9 cellular contexts compared by ENCODE assay signal in the genomic region with DNA sequence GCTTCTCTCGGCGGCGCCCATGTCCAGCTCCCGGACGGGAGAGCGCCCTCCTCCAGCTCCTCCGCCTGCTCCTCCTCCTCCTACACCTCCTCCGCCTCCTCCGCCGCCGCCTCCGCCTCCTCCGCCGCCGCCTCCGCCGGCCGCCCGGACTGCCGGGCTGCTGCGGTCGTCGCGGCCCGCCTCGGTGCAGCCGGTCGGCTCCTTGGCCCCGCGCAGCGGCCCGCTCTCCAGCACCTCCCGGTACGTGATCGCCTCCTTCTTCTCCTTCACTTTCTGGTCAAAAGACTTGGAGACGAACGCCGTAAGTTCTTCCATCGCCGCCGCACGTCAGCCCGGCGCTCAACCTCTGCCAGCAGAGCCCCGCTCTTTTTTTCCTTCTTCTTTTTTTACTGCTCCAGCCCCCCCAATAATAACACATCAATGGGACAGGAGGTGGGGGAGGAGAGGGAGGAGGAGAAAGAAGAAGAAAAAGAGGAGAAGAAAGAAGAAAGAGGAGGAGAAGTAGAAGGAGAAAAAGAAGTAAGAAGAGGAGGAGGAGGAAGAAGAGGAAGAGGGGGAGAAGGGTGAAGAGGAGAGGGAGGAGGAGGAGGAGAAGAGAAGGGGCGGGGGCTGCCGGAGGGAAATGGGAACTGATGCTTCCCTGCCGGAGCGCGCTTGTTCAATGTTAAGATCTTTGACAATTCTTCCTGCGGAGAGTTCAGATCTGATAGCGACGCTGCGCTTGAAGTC. TPM values are rescaled to one million over a fixed set of nuclear protein-coding genes. Genes with fewer than 3 reads are reported as not detected.
DNase-seq lines count a peak whose midpoint lies in the region; ATAC-seq, FAIRE-seq and TF ChIP-seq lines count a peak whose summit lies in the region.
"Had no signal": no experiment of that assay in that cellular context is flagged by ENCODE, and none has a peak within 500 bp of the region (broad histone marks: within the 10 kb centered on the region; RNA-seq: fewer than 3 reads in every experiment).

A gene (minus strand): TSS at position 711 of the 729 bp plus-strand sequence. CDS start 396 bp downstream, at position 315.

- H3K4me1 ChIP-seq in NT2/D1 (ENCODE audit: insufficient read depth, insufficient read length) (peaks cover 12% of the 10 kb centered on the region), K562 (replicated peaks in 1 of 2; ENCODE audit: control insufficient read depth in 2 of 2, insufficient read depth in 2 of 2, low read length in 2 of 2) (peaks cover 6 to 28% of the 10 kb centered on the region in 2 experiments; a peak in 4 of 5 replicates), keratinocyte (ENCODE audit: control insufficient read depth, extremely low read depth, insufficient read depth, low read length) (peaks cover 10% of the 10 kb centered on the region), suprapubic skin (peaks cover 59% of the 10 kb centered on the region)

- in situ Hi-C loops in K562 (cut with MboI) = no loop called here

- H3K27me3 ChIP-seq in NT2/D1 (ENCODE audit: insufficient read depth, insufficient read length) (peaks cover 86% of the 10 kb centered on the region), K562 (ENCODE audit: control insufficient read depth in 2 of 2, insufficient read depth in 2 of 2, low read length in 2 of 2) (no peaks in the 10 kb centered on the region), keratinocyte (ENCODE audit: control insufficient read depth, extremely low read depth, insufficient read depth, low read length) (peaks cover 82% of the 10 kb centered on the region), suprapubic skin (peaks cover 85% of the 10 kb centered on the region)

- H3K4me3 ChIP-seq in NT2/D1 (ENCODE audit: insufficient read length, low read depth) = peak within 1 kb of the TSS; percentile 43
- peak within 1 kb of the TSS; percentile 88 for H3K4me3 ChIP-seq in K562
- H3K4me3 ChIP-seq in keratinocyte (ENCODE audit: control insufficient read depth in 2 of 3, extremely low read depth in 1 of 3, insufficient read depth in 2 of 3, low read depth in 1 of 3, low read length in 3 of 3) = peak within 1 kb of the TSS; percentile 45 to 72 (median 65)
- H3K4me3 ChIP-seq in suprapubic skin = peak within 1 kb of the TSS; percentile 55

- TF ChIP-seq CTCF in K562 (IDR thresholded peaks at IDR 0.05 in 2 of 3, conservative IDR thresholded peaks at IDR 0.05 in 1 of 3; ENCODE audit: insufficient read depth in 2 of 3, low read depth in 1 of 3, low read length in 3 of 3) (no peak), keratinocyte (optimal IDR thresholded peaks at IDR 0.05 in 1 of 3, IDR thresholded peaks at IDR 0.05 in 1 of 3, conservative IDR thresholded peaks at IDR 0.05 in 1 of 3; ENCODE audit: extremely low read depth in 1 of 3, insufficient read depth in 2 of 3, low read length in 3 of 3) (peak in 1 of 3 experiments; percentile 28), suprapubic skin (IDR thresholded peaks at IDR 0.05) (no peak)

- no TSS peak for BruUV-seq in K562 (replicated peaks; lab: Mats Ljungman, UMichigan)

- TF ChIP-seq RAD21 in K562 (CRISPR knock-in tag; conservative IDR thresholded peaks at IDR 0.05 in 1 of 2, IDR thresholded peaks at IDR 0.05 in 1 of 2) = no peak

- DNase-seq in stimulated activated CD4-positive, alpha-beta T cell treated with anti-CD3 and anti-CD28 coated beads, Interleukin-4, amount 100 ng/mL, for 1 hour = peak; percentile 20
- no peak for DNase-seq in stimulated activated CD4-positive, alpha-beta T cell treated with anti-CD3 and anti-CD28 coated beads, Interleukin-2, amount 100 ng/mL, for 48 hours
- DNase-seq in NT2/D1 (ENCODE audit: low read depth, low spot score) (no peak), K562 (ENCODE audit: extremely low read depth in 1 of 4, low spot score in 3 of 4) (peak; percentile 64 to 72 (median 69)), keratinocyte (ENCODE audit: low read depth, low spot score) (no peak), suprapubic skin (ENCODE audit: low spot score in 2 of 2) (peak in 1 of 2 donors; percentile 71)

- TF ChIP-seq EP300 in K562 (IDR thresholded peaks at IDR 0.05; ENCODE audit: low read length) (no peak), suprapubic skin (IDR thresholded peaks at IDR 0.05) (no peak)

- H3K27ac ChIP-seq in K562 (ENCODE audit: extremely low read depth, low read depth, low read length) (peak within 1 kb of the TSS; percentile 72), keratinocyte (ENCODE audit: control insufficient read depth, insufficient read depth, low read length) (no peak within 1 kb of the TSS), suprapubic skin (peak within 1 kb of the TSS; percentile 63)

- H3K9me1 ChIP-seq in K562 (ENCODE audit: control insufficient read depth, insufficient read depth, low read length) (no peaks in the 10 kb centered on the region), keratinocyte (ENCODE audit: control insufficient read depth, extremely low read depth, insufficient read depth, low read length) (no peaks in the 10 kb centered on the region)

- dilution Hi-C loops in keratinocyte (cut with MboI; ENCODE audit: extremely low pct_ligation_motif_present, low sequenced_read_pairs) = no loop called here

- CTCF ChIA-PET in K562 (lab: Yijun Ruan, JAX; ENCODE audit: low intra/inter-chr PET ratio) = no interaction called here

- no peaks in the 10 kb centered on the region for H3K9me3 ChIP-seq in NT2/D1 (ENCODE audit: insufficient read depth, low read length)
- H3K9me3 ChIP-seq in K562 (replicated peaks; ENCODE audit: control insufficient read depth, insufficient read depth, low read depth, low read length) = no peaks in the 10 kb centered on the region; the same call in 1 of the 2 replicates
- no peaks in the 10 kb centered on the region for H3K9me3 ChIP-seq in keratinocyte (ENCODE audit: control insufficient read depth, low read depth, low read length)
- no peaks in the 10 kb centered on the region for H3K9me3 ChIP-seq in suprapubic skin

- intact Hi-C loops in K562 (cut with micrococcal nuclease) = no loop called here

- H2AFZ ChIP-seq in K562 (ENCODE audit: low read depth, low read length) = peak within 1 kb of the TSS; percentile 93
- peak within 1 kb of the TSS; percentile 40 for H2AFZ ChIP-seq in keratinocyte (ENCODE audit: control insufficient read depth, low read length)

- H3K79me2 ChIP-seq in K562 (ENCODE audit: control insufficient read depth, insufficient read depth, low read length) (peaks cover 18% of the 10 kb centered on the region), keratinocyte (ENCODE audit: control insufficient read depth, insufficient read depth, low read length) (peaks cover 5% of the 10 kb centered on the region)

- TF ChIP-seq POLR2A in K562 (conservative IDR thresholded peaks at IDR 0.05) (no peak), suprapubic skin (IDR thresholded peaks at IDR 0.05) (no peak)

- H3K36me3 ChIP-seq in NT2/D1 (ENCODE audit: insufficient read depth, insufficient read length, low read length) (no peaks in the 10 kb centered on the region), K562 (ENCODE audit: control insufficient read depth, insufficient read depth, low read length) (peaks cover 15% of the 10 kb centered on the region; the same call in 1 of the 3 replicates), keratinocyte (ENCODE audit: control insufficient read depth in 2 of 2, extremely low read depth in 1 of 2, insufficient read depth in 2 of 2, low read length in 2 of 2) (no peaks in the 10 kb centered on the region), suprapubic skin (no peaks in the 10 kb centered on the region)

- H3K9ac ChIP-seq in NT2/D1 (ENCODE audit: insufficient read length, low read depth) = no peak within 1 kb of the TSS
- H3K9ac ChIP-seq in K562 (ENCODE audit: insufficient read depth in 1 of 2, low read depth in 2 of 2, low read length in 2 of 2) = peak within 1 kb of the TSS; percentile 73 to 90
- no peak within 1 kb of the TSS for H3K9ac ChIP-seq in keratinocyte (ENCODE audit: control insufficient read depth, extremely low read depth, insufficient read depth, low read length)

- H4K20me1 ChIP-seq in K562 (replicated peaks; ENCODE audit: control insufficient read depth, insufficient read depth, low read length) (no peaks in the 10 kb centered on the region), keratinocyte (ENCODE audit: control insufficient read depth, extremely low read depth, insufficient read depth, low read length) (no peaks in the 10 kb centered on the region)

- peak; percentile 70 for ATAC-seq in K562
- no peak for ATAC-seq in HG03095 (IDR thresholded peaks at IDR 0.05; ENCODE audit: unreplicated experiment)
- no peak for ATAC-seq in GM19452 (IDR thresholded peaks at IDR 0.05; ENCODE audit: unreplicated experiment)

- WGBS in K562 (ENCODE audit: insufficient coverage, low coverage, missing lambda C conversion rate) = 0% methylated on average over 13 of the region's 54 CpGs
- WGBS in suprapubic skin = under 1% methylated on average over 54 of the region's 54 CpGs

- H3K4me2 ChIP-seq in K562 (ENCODE audit: insufficient read depth, low read length) (peak within 1 kb of the TSS; percentile 83), keratinocyte (ENCODE audit: control insufficient read depth, extremely low read depth, insufficient read depth, low read depth, low read length) (peak within 1 kb of the TSS; percentile 81)

- no peak for FAIRE-seq in K562 (lab: Jason Lieb, UNC)
- FAIRE-seq in keratinocyte (lab: Jason Lieb, UNC) = no peak

- POLR2A ChIA-PET in K562 (lab: Yijun Ruan, JAX) = interaction anchor here (1.1 to 1.9 kb wide), 3 partner anchors 12 to 29 kb away, joined by 3 to 5 read pairs (median 3); no protein-coding TSS in a partner anchor

RNA-seq across cellular contexts. Expression of the gene that starts here (rescaled TPM):
- total RNA-seq in K562 (2011; cell fraction: chromatin; rRNA removed; ENCODE audit: low replicate concordance) = 6.0 and 8.3 TPM in 2 replicates
- total RNA-seq in K562 (2011; cell fraction: nucleolus; rRNA removed) = 3.9 and 6.5 TPM in 2 replicates
- total RNA-seq in K562 (2011; cell fraction: nucleoplasm; rRNA removed) = 5.5 and 7.1 TPM in 2 replicates
- total RNA-seq in K562 (2014; rRNA removed) = 5.0 and 5.2 TPM in 2 replicates
- 3.6 and 3.7 TPM in 2 replicates for total RNA-seq in K562 (2014; rRNA removed; fragmentation: Illumina TruSeq; extraction: Trizol)
- total RNA-seq in K562 (2015; rRNA removed; fragmentation: Illumina TruSeq; extraction: Trizol) = 3.4 and 3.8 TPM in 2 replicates
- total RNA-seq in K562 (2021) = 6.1 and 8.2 TPM in 2 replicates
- polyA plus RNA-seq in K562 (2011; rRNA removed) = 6.8 and 8.4 TPM in 2 replicates
- polyA plus RNA-seq in K562 (2011; cell fraction: cytosol; rRNA removed) = 6.7 and 10.6 TPM in 2 replicates
- polyA plus RNA-seq in K562 (2011; cell fraction: nucleus; rRNA removed) = 24.0 and 36.2 TPM in 2 replicates
- 5.7 and 6.0 TPM in 2 replicates for polyA plus RNA-seq in K562 (2012)
- 4.0 and 5.4 TPM in 2 replicates for polyA plus RNA-seq in K562 (2014; fragmentation: Illumina TruSeq; extraction: Trizol)
- under 1 TPM; 0.53 to 0.63 TPM for polyA plus RNA-seq in K562 (2014; fragmentation: Nextera tagmentation; extraction: Ambion mirVana)
- polyA plus RNA-seq in K562 (2014; rRNA removed) = 6.8 and 9.4 TPM in 2 replicates
- polyA minus RNA-seq in K562 (2011; rRNA and poly(A)+ RNA removed) = 2.6 and 3.0 TPM in 2 replicates
- 3.1 and 3.7 TPM in 2 replicates for polyA minus RNA-seq in K562 (2011; cell fraction: cytosol; rRNA and poly(A)+ RNA removed)
- 6.8 and 7.0 TPM in 2 replicates for polyA minus RNA-seq in K562 (2011; cell fraction: nucleus; rRNA and poly(A)+ RNA removed)
- 0.05 to 0.10 TPM (median 0.08 TPM) in 3 replicates for polyA plus RNA-seq in keratinocyte
- polyA plus RNA-seq in keratinocyte (2011; ENCODE audit: low read depth) = not detected
- 0.04 and 0.06 TPM in 2 replicates for polyA plus RNA-seq in keratinocyte (2011; cell fraction: cytosol; rRNA removed)
- 0.22 and 0.47 TPM in 2 replicates for polyA plus RNA-seq in keratinocyte (2011; cell fraction: nucleus; rRNA removed)
- 0.05 TPM in 1 of 2 replicates, not detected in the other for polyA plus RNA-seq in keratinocyte (2012; ENCODE audit: low replicate concordance)
- not detected in 3 replicates for polyA minus RNA-seq in keratinocyte
- not detected for polyA minus RNA-seq in keratinocyte (2011; cell fraction: cytosol; rRNA and poly(A)+ RNA removed)
- polyA minus RNA-seq in keratinocyte (2011; cell fraction: nucleus; rRNA and poly(A)+ RNA removed) = not detected in 2 replicates
- total RNA-seq in suprapubic skin = 1 to 10 TPM in 1 of 4 donors, under 1 TPM in 3; 0.52 to 2.6 (median 0.62) TPM
- total RNA-seq: lung microvascular endothelial cell had no signal

Comparison
In these comparisons a context has a peak if more than half of its experiments do, and no peak if none do; other contexts are left out.
1. DNase-seq: peak in stimulated activated CD4-positive, alpha-beta T cell treated with anti-CD3 and anti-CD28 coated beads, Interleukin-4, amount 100 ng/mL, for 1 hour (single experiment) and K562 (4 of 4); none in stimulated activated CD4-positive, alpha-beta T cell treated with anti-CD3 and anti-CD28 coated beads, Interleukin-2, amount 100 ng/mL, for 48 hours (0 of 2), NT2/D1 (single experiment) and keratinocyte (single experiment).
2. H3K9ac ChIP-seq: peak in K562 (2 of 2); none in NT2/D1 (single experiment) and keratinocyte (single experiment).
3. Peak in every context shown above with its lines, with median percentiles within 50 percentile points of each other: H3K4me3 ChIP-seq.